27 cellular contexts compared by ENCODE assay signal in genomic region chr1:39545531-39545930, GRCh38. TPM values are rescaled to one million over a fixed set of nuclear protein-coding genes. Genes with fewer than 3 reads are reported as not detected.
"Had no signal": no experiment of that assay in that cellular context is flagged by ENCODE, and none has a peak within 500 bp of the region (broad histone marks: within the 10 kb centered on the region; RNA-seq: fewer than 3 reads in every experiment).

No MANE protein-coding gene starts in this region.

- H3K4me3 ChIP-seq: pancreas, psoas muscle, right lobe of liver, sigmoid colon, stomach, thoracic aorta, thyroid gland, tibial nerve, upper lobe of left lung, vagina had no signal

- H3K4me1 ChIP-seq: psoas muscle, right lobe of liver, sigmoid colon, thyroid gland, tibial nerve, upper lobe of left lung, vagina had no signal

- DNase-seq: naive B cell; naive thymus-derived CD8-positive, alpha-beta T cell; nephron progenitor cell; nucleus accumbens; pancreas; psoas muscle; right cardiac atrium; right lobe of liver; sigmoid colon; small intestine; stimulated activated CD4-positive, alpha-beta T cell treated with anti-CD3 and anti-CD28 coated beads, Interleukin-15, amount 100 ng/mL, for 24 hours; stimulated activated CD4-positive, alpha-beta T cell treated with anti-CD3 and anti-CD28 coated beads, Interleukin-2, amount 100 ng/mL, for 24 hours; stimulated activated CD4-positive, alpha-beta T cell treated with anti-CD3 and anti-CD28 coated beads, Interleukin-2, amount 100 ng/mL, for 48 hours; stimulated activated CD4-positive, alpha-beta T cell treated with anti-CD3 and anti-CD28 coated beads, Interleukin-4, amount 100 ng/mL, for 24 hours; stimulated activated naive B cell treated with anti-CD40 and anti-IgM and Interleukin-4, amounts not matched to agents 10 μg/mL and 1 μg/mL and 100 μg/mL, for 72 hours; stimulated activated naive CD4-positive, alpha-beta T cell treated with Interleukin-2 at 50 U/mL for 16 hours; stomach; thyroid gland; trophoblast cell; upper lobe of left lung had no signal

- H3K36me3 ChIP-seq: neutrophil, thoracic aorta had no signal

- ATAC-seq: naive thymus-derived CD8-positive, alpha-beta T cell; natural killer cell treated with Interleukin-12 subunit alpha and Interleukin-12 subunit beta and Interleukin-15 and Interleukin-18, amount 100 ng/mL, for 72 hours; pancreas; psoas muscle; right cardiac atrium; right lobe of liver; stimulated activated effector memory CD8-positive, alpha-beta T cell treated with anti-CD3 and anti-CD28 coated beads, Interleukin-12 subunit alpha, Interleukin-12 subunit beta, amount 100 ng/mL, for 72 hours; stimulated activated naive B cell treated with anti-CD40 and anti-IgM and Interleukin-4, amounts not matched to agents 10 μg/mL and 1 μg/mL and 100 μg/mL, for 72 hours had no signal

- H3K27me3 ChIP-seq: neutrophil, pancreas, right lobe of liver, sigmoid colon, stomach, thyroid gland, tibial nerve, upper lobe of left lung, vagina had no signal

- H3K9me3 ChIP-seq: neutrophil, pancreas, psoas muscle, right lobe of liver, sigmoid colon, stomach, thoracic aorta, thyroid gland, tibial nerve, upper lobe of left lung, vagina had no signal

- H3K27ac ChIP-seq: neutrophil, psoas muscle, right lobe of liver, sigmoid colon, stomach, thoracic aorta, thyroid gland, tibial nerve, upper lobe of left lung, vagina had no signal

RNA-seq across cellular contexts. Expression of gene BMP8A, which starts 54.1 kb away (rescaled TPM):
- total RNA-seq: naive thymus-derived CD8-positive, alpha-beta T cell; psoas muscle; stomach; subcutaneous adipose tissue; thoracic aorta had no signal
